Comparison of ENCODE assay signal across 26 cellular contexts in genomic region chr16:84347161-84347560, GRCh38. TPM values are rescaled to one million over a fixed set of nuclear protein-coding genes. Genes with fewer than 3 reads are reported as not detected.
"Had no signal": no experiment of that assay in that cellular context is flagged by ENCODE, and none has a peak within 500 bp of the region (broad histone marks: within the 10 kb centered on the region; RNA-seq: fewer than 3 reads in every experiment).

No MANE protein-coding gene starts in this region.

- ATAC-seq: stimulated activated effector memory CD8-positive, alpha-beta T cell treated with anti-CD3 and anti-CD28 coated beads, Interleukin-12 subunit alpha, Interleukin-12 subunit beta, amount 100 ng/mL, for 72 hours; stimulated activated memory B cell treated with anti-CD40 and anti-IgM and Interleukin-4, amounts not matched to agents 10 μg/mL and 1 μg/mL and 100 μg/mL, for 72 hours; stimulated activated naive B cell treated with anti-CD40 and anti-IgM and Interleukin-4, amounts not matched to agents 10 μg/mL and 1 μg/mL and 100 μg/mL, for 72 hours; stimulated activated naive CD8-positive, alpha-beta T cell treated with anti-CD3 and anti-CD28 coated beads, Interleukin-15, amount 100 ng/mL, for 72 hours; stimulated activated naive CD8-positive, alpha-beta T cell treated with anti-CD3 and anti-CD28 coated beads, Interleukin-15, Interleukin-2, amounts not matched to agents 100 U/mL and 50 U/mL, for 24 hours had no signal

- DNase-seq: stimulated activated CD4-positive, alpha-beta T cell treated with anti-CD3 and anti-CD28 coated beads, Interleukin-2, amount 100 ng/mL, for 48 hours; stimulated activated CD4-positive, alpha-beta T cell treated with anti-CD3 and anti-CD28 coated beads, Interleukin-4, amount 100 ng/mL, for 1 hour; stimulated activated CD4-positive, alpha-beta T cell treated with anti-CD3 and anti-CD28 coated beads, Interleukin-4, amount 100 ng/mL, for 24 hours; stimulated activated CD4-positive, alpha-beta T cell treated with anti-CD3 and anti-CD28 coated beads, Interleukin-4, amount 100 ng/mL, for 4 hours; stimulated activated CD8-positive, alpha-beta memory T cell treated with anti-CD3 and anti-CD28 coated beads, Interleukin-4, amount 100 ng/mL, for 48 hours; stimulated activated naive B cell treated with anti-CD40 and anti-IgM and Interleukin-4, amounts not matched to agents 10 μg/mL and 1 μg/mL and 100 μg/mL, for 72 hours; stimulated activated naive CD4-positive, alpha-beta T cell; stimulated activated naive CD4-positive, alpha-beta T cell treated with Interleukin-2 at 50 U/mL for 16 hours; stimulated activated naive CD8-positive, alpha-beta T cell treated with anti-CD3 and anti-CD28 coated beads, Interleukin-15, amount 100 ng/mL, for 72 hours; stimulated activated naive CD8-positive, alpha-beta T cell treated with anti-CD3 and anti-CD28 coated beads, Interleukin-15, Interleukin-2, amounts not matched to agents 100 U/mL and 50 U/mL, for 24 hours; stomach; substantia nigra; testis; thyroid gland; tibial artery; transverse colon; trophoblast cell; upper lobe of left lung; uterus had no signal

- H3K27me3 ChIP-seq: stomach, suprapubic skin, testis, thyroid gland, tibial artery, tibial nerve, transverse colon, upper lobe of left lung, uterus, vagina had no signal

- H3K36me3 ChIP-seq: stomach, suprapubic skin, thoracic aorta, thyroid gland, tibial artery, tibial nerve, transverse colon, upper lobe of left lung, uterus, vagina had no signal

- H3K4me1 ChIP-seq: suprapubic skin, testis, tibial artery, tibial nerve, upper lobe of left lung, uterus, vagina had no signal

- H3K4me3 ChIP-seq: stomach, suprapubic skin, testis, thoracic aorta, thyroid gland, tibial artery, tibial nerve, transverse colon, upper lobe of left lung, uterus, vagina had no signal

- H3K9me3 ChIP-seq: stomach, suprapubic skin, testis, thoracic aorta, thyroid gland, tibial artery, tibial nerve, transverse colon, upper lobe of left lung, uterus, vagina had no signal

- H3K27ac ChIP-seq: stomach, suprapubic skin, testis, thoracic aorta, thyroid gland, tibial artery, tibial nerve, upper lobe of left lung, uterus, vagina had no signal

RNA-seq across cellular contexts. Expression of gene ATP2C2, which starts 21.2 kb away (rescaled TPM):
- total RNA-seq: subcutaneous adipose tissue, tibial nerve had no signal
